24 cellular contexts compared by ENCODE assay signal in genomic region chr7:69104023-69104422, GRCh38.
"Had no signal": no experiment of that assay in that cellular context is flagged by ENCODE, and none has a peak within 500 bp of the region (broad histone marks: within the 10 kb centered on the region; RNA-seq: fewer than 3 reads in every experiment).

No MANE protein-coding gene starts in this region.

- H3K4me1 Mint-ChIP-seq: activated T-helper 17 cell treated with anti-CD3 and anti-CD28 coated beads, Interleukin-2, amount 50 U/mL, for 72 hours; immature natural killer cell; naive thymus-derived CD4-positive, alpha-beta T cell; T-helper 17 cell had no signal

- H3K4me3 Mint-ChIP-seq: activated CD8-positive, alpha-beta T cell treated with anti-CD3 and anti-CD28 coated beads for 36 hours; activated T-cell treated with anti-CD3 and anti-CD28 coated beads, Interleukin-2, amount 50 U/mL, for 4 hours; activated T-helper 17 cell treated with anti-CD3 and anti-CD28 coated beads, Interleukin-2, amount 50 U/mL, for 72 hours; effector memory CD8-positive, alpha-beta T cell; immature natural killer cell; naive thymus-derived CD4-positive, alpha-beta T cell; stimulated activated naive B cell treated with anti-CD40 and anti-IgM and Interleukin-4, amounts not matched to agents 10 μg/mL and 1 μg/mL and 100 μg/mL, for 72 hours; T-helper 17 cell had no signal

- H3K4me3 ChIP-seq: pancreas, prostate gland, smooth muscle cell, stomach, thyroid gland had no signal

- H3K27me3 Mint-ChIP-seq: activated CD8-positive, alpha-beta T cell treated with anti-CD3 and anti-CD28 coated beads for 36 hours; activated T-helper 17 cell treated with anti-CD3 and anti-CD28 coated beads, Interleukin-2, amount 50 U/mL, for 72 hours; effector memory CD8-positive, alpha-beta T cell; naive thymus-derived CD4-positive, alpha-beta T cell; T-helper 17 cell had no signal

- H3K27me3 ChIP-seq: pancreas, stomach, thyroid gland had no signal

- H3K27ac Mint-ChIP-seq: activated CD8-positive, alpha-beta T cell treated with anti-CD3 and anti-CD28 coated beads for 36 hours; activated T-helper 17 cell treated with anti-CD3 and anti-CD28 coated beads, Interleukin-2, amount 50 U/mL, for 72 hours; effector memory CD8-positive, alpha-beta T cell; immature natural killer cell; naive thymus-derived CD4-positive, alpha-beta T cell; stimulated activated naive B cell treated with anti-CD40 and anti-IgM and Interleukin-4, amounts not matched to agents 10 μg/mL and 1 μg/mL and 100 μg/mL, for 72 hours; T-helper 17 cell had no signal

- H3K9me3 Mint-ChIP-seq: effector memory CD8-positive, alpha-beta T cell had no signal

- H3K36me3 ChIP-seq: pancreas, prostate gland, stomach, thyroid gland had no signal

- H3K4me1 ChIP-seq: pancreas, prostate gland, stomach, thyroid gland had no signal

- H3K36me3 Mint-ChIP-seq: immature natural killer cell had no signal

- H3K27ac ChIP-seq: pancreas, prostate gland, stomach, thyroid gland had no signal

- H3K9me3 ChIP-seq: pancreas, prostate gland, stomach, thyroid gland had no signal

- DNase-seq: activated CD4-positive, alpha-beta T cell treated with anti-CD3 and anti-CD28 coated beads, Interleukin-2, amount 50 U/mL, for 1 hour; activated CD8-positive, alpha-beta T cell treated with anti-CD3 and anti-CD28 coated beads for 36 hours; activated gamma-delta T cell treated with Interleukin-2 at 50 U/mL for 16 hours; activated naive CD4-positive, alpha-beta T cell treated with anti-CD3 and anti-CD28 coated beads, Interleukin-2, amount 50 U/mL, for 16 hours; activated T-cell treated with anti-CD3 and anti-CD28 coated beads, Interleukin-2, amount 50 U/mL, for 4 hours; amygdala; caudate nucleus; cortex of kidney; effector memory CD8-positive, alpha-beta T cell; head of caudate nucleus; immature natural killer cell; midbrain; naive thymus-derived CD4-positive, alpha-beta T cell; nucleus accumbens; pancreas; retina; stimulated activated CD4-positive, alpha-beta T cell treated with anti-CD3 and anti-CD28 coated beads, Interleukin-1b, Interleukin-23, amount 100 ng/mL, for 48 hours; stimulated activated naive B cell treated with anti-CD40 and anti-IgM and Interleukin-4, amounts not matched to agents 10 μg/mL and 1 μg/mL and 100 μg/mL, for 72 hours; stomach; T-helper 17 cell; thyroid gland had no signal

- H3K4me2 ChIP-seq: smooth muscle cell had no signal
